In genomic region chr18:45951021-45951714, GRCh38 we compare ENCODE assay signal across 14 cellular contexts. TPM values are rescaled to one million over a fixed set of nuclear protein-coding genes. Genes with fewer than 3 reads are reported as not detected.
DNase-seq lines count a peak whose midpoint lies in the region; ATAC-seq, FAIRE-seq and TF ChIP-seq lines count a peak whose summit lies in the region.
"Had no signal": no experiment of that assay in that cellular context is flagged by ENCODE, and none has a peak within 500 bp of the region (broad histone marks: within the 10 kb centered on the region; RNA-seq: fewer than 3 reads in every experiment).

No MANE protein-coding gene starts in this region.

- peak; percentile 77 for ATAC-seq in RWPE2 (ENCODE audit: low read depth)
- peak in 3 of 4 donors; percentile 33 to 53 (median 46) for ATAC-seq in psoas muscle
- no peak for ATAC-seq in GM21515 (IDR thresholded peaks at IDR 0.05; ENCODE audit: unreplicated experiment)
- ATAC-seq: K562 had no signal

- no peaks in the 10 kb centered on the region for H3K9me3 ChIP-seq in RWPE2 (ENCODE audit: severe bottlenecking)
- H3K9me3 ChIP-seq in psoas muscle: no peaks in the 10 kb centered on the region
- H3K9me3 ChIP-seq in OCI-LY7 (ENCODE audit: low read length): no peaks in the 10 kb centered on the region
- H3K9me3 ChIP-seq: suprapubic skin had no signal

- DNase-seq in GOT3 (lab: John Stamatoyannopoulos, UW) (peak; percentile 33), RWPE2 (ENCODE audit: low spot score) (peak; percentile 87), fibroblast of mammary gland (ENCODE audit: low read depth) (peak; percentile 84), psoas muscle (peak; percentile 39 to 65), OCI-LY7 (ENCODE audit: low spot score) (no peak), NCI-H2196 treated with DMSO at 0.1 percent for 48 hours (lab: John Stamatoyannopoulos, UW; ENCODE audit: unreplicated experiment) (no peak), GM12891 (ENCODE audit: insufficient read length, low spot score) (no peak)
- DNase-seq: activated CD4-positive, alpha-beta T cell treated with anti-CD3 and anti-CD28 coated beads, Interleukin-2, amount 50 U/mL, for 48 hours; activated naive CD4-positive, alpha-beta T cell treated with anti-CD3 and anti-CD28 coated beads, Interleukin-2, amount 50 U/mL, for 16 hours; NCI-H2227 treated with DMSO at 0.1 percent for 48 hours; stimulated activated CD4-positive, alpha-beta T cell treated with anti-CD3 and anti-CD28 coated beads, Interleukin-4, amount 100 ng/mL, for 24 hours had no signal

- no peaks in the 10 kb centered on the region for H3K9me2 ChIP-seq in OCI-LY7 (ENCODE audit: insufficient read depth, low read length)

- TF ChIP-seq CTCF in RWPE2 (IDR thresholded peaks at IDR 0.05; ENCODE audit: poor library complexity, severe bottlenecking) (no peak), fibroblast of mammary gland (conservative IDR thresholded peaks at IDR 0.05; ENCODE audit: control insufficient read depth, insufficient read depth, low read depth, low read length) (no peak), psoas muscle (IDR thresholded peaks at IDR 0.05) (no peak), OCI-LY7 (conservative IDR thresholded peaks at IDR 0.05; ENCODE audit: low read length) (no peak)

- no peak overlapping the region for H3K4me2 ChIP-seq in OCI-LY7 (ENCODE audit: low read length)

- FAIRE-seq in GM12891 (lab: Jason Lieb, UNC): no peak
- FAIRE-seq: K562 had no signal

- POLR2A ChIA-PET in OCI-LY7 (lab: Charles Lee): interaction anchor here (0.7 kb wide), 1 partner anchor 19 kb away, joined by 3 read pairs; no protein-coding TSS in a partner anchor

- CTCF ChIA-PET in OCI-LY7 (lab: Charles Lee; ENCODE audit: unreplicated experiment): no interaction called here

- WGBS in psoas muscle, 3 donors: 86 to 94% (median 93%) methylated on average over 4 of the region's 4 CpGs

- H3K4me1 ChIP-seq in RWPE2 (ENCODE audit: insufficient read depth, poor library complexity, severe bottlenecking) (peaks cover 31% of the 10 kb centered on the region), psoas muscle (peaks cover 26% of the 10 kb centered on the region), OCI-LY7 (ENCODE audit: insufficient read depth, low read length, poor library complexity, severe bottlenecking) (no peaks in the 10 kb centered on the region)
- H3K4me1 ChIP-seq: suprapubic skin had no signal

- H3K27me3 ChIP-seq in RWPE2 (ENCODE audit: insufficient read depth, poor library complexity, severe bottlenecking): no peaks in the 10 kb centered on the region
- no peaks in the 10 kb centered on the region for H3K27me3 ChIP-seq in psoas muscle (ENCODE audit: insufficient read depth in 3 of 3, low read length in 2 of 3)
- H3K27me3 ChIP-seq: suprapubic skin had no signal

- H3K4me3 ChIP-seq in RWPE2 (ENCODE audit: severe bottlenecking) (no peak overlapping the region), fibroblast of mammary gland (ENCODE audit: control insufficient read depth, low read depth, low read length) (no peak overlapping the region), psoas muscle (no peak overlapping the region), OCI-LY7 (ENCODE audit: low read depth, low read length, poor library complexity, severe bottlenecking) (no peak overlapping the region)
- H3K4me3 ChIP-seq: K562, suprapubic skin had no signal

- H3K36me3 ChIP-seq in RWPE2 (ENCODE audit: low read depth) (peaks cover 90% of the 10 kb centered on the region), psoas muscle (ENCODE audit: insufficient read depth in 1 of 2, low read depth in 1 of 2) (peaks cover 9 to 94% of the 10 kb centered on the region in 2 donors), OCI-LY7 (ENCODE audit: insufficient read depth, low read length) (peaks cover 28% of the 10 kb centered on the region)

- no peak overlapping the region for H2AFZ ChIP-seq in OCI-LY7 (ENCODE audit: low read length)

- peak overlapping the region; percentile 94 for H3K27ac ChIP-seq in RWPE2 (ENCODE audit: poor library complexity, severe bottlenecking)
- H3K27ac ChIP-seq in psoas muscle: no peak overlapping the region
- H3K27ac ChIP-seq in OCI-LY7 (ENCODE audit: low read depth, low read length, poor library complexity, severe bottlenecking): no peak overlapping the region
- H3K27ac ChIP-seq: suprapubic skin had no signal

- intact Hi-C loops in psoas muscle (cut with DNase I) (no loop called here), OCI-LY7 (cut with micrococcal nuclease; ENCODE audit: unreplicated experiment) (no loop called here)

- no peaks in the 10 kb centered on the region for H4K20me1 ChIP-seq in OCI-LY7 (ENCODE audit: insufficient read depth, low read length)

- no peaks in the 10 kb centered on the region for H3K79me2 ChIP-seq in OCI-LY7 (ENCODE audit: insufficient read depth, low read depth, low read length)

- TF ChIP-seq POLR2A in GM12891 (IDR thresholded peaks at IDR 0.05; ENCODE audit: low read depth, low read length): no peak

- BruUV-seq in OCI-LY7 (replicated peaks; lab: Mats Ljungman, UMichigan): no TSS peak

TF ChIP-seq in GM12891, 5 proteins besides CTCF, POLR2A, EP300 and RAD21:
- TF ChIP-seq PAX5 (IDR thresholded peaks at IDR 0.05; ENCODE audit: insufficient read depth, low read length, severe bottlenecking): no peak
- TF ChIP-seq SPI1 (IDR thresholded peaks at IDR 0.05; ENCODE audit: low read depth, low read length): no peak
- TF ChIP-seq TAF1 (IDR thresholded peaks at IDR 0.05; ENCODE audit: low read depth, low read length): no peak
- TF ChIP-seq POLR2AphosphoS5 (IDR thresholded peaks at IDR 0.05; ENCODE audit: low read depth, low read length): no peak
- no peak for TF ChIP-seq POU2F2 (IDR thresholded peaks at IDR 0.05; ENCODE audit: low read depth, low read length)

RNA-seq across cellular contexts. Expression of gene EPG5, which starts 16.0 kb away (rescaled TPM):
- 10 to 100 TPM; 11.9 to 19.9 (median 16.0) TPM for total RNA-seq in psoas muscle
- 1 to 10 TPM; 4.4 to 5.8 (median 5.5) TPM for polyA plus RNA-seq in psoas muscle
- 4.1 and 4.8 TPM in 2 replicates for total RNA-seq in OCI-LY7 (2014; rRNA removed; shearing (Covaris generic))
- 8.7 and 9.5 TPM in 2 replicates for total RNA-seq in OCI-LY7 (2022)
- 5.3 TPM for polyA plus RNA-seq in GM12891 (2012; ENCODE audit: low read depth, missing spikeins)

Comparison
In these comparisons a context has a peak if more than half of its experiments do, and no peak if none do; other contexts are left out.
1. DNase-seq: peak in GOT3 (single experiment), RWPE2 (single experiment), fibroblast of mammary gland (single experiment) and psoas muscle (2 of 2); none in OCI-LY7 (single experiment), NCI-H2196 treated with DMSO at 0.1 percent for 48 hours (single experiment) and GM12891 (single experiment).